Comparison of ENCODE assay signal across 19 cellular contexts in genomic region chr1:88311907-88312306, GRCh38.
A peak's percentile ranks its signal among the peaks of the same experiment; 100 is the strongest.
DNase-seq lines count a peak whose midpoint lies in the region; ATAC-seq, FAIRE-seq and TF ChIP-seq lines count a peak whose summit lies in the region.
"Had no signal": no experiment of that assay in that cellular context is flagged by ENCODE, and none has a peak within 500 bp of the region (broad histone marks: within the 10 kb centered on the region; RNA-seq: fewer than 3 reads in every experiment).

No MANE protein-coding gene starts in this region.

- WGBS in pancreas, 2 donors: 82 to 87% methylated on average over 2 of the region's 2 CpGs

- H3K27me3 ChIP-seq in MG63 (no peaks in the 10 kb centered on the region), colonic mucosa (no peaks in the 10 kb centered on the region), pancreas (no peaks in the 10 kb centered on the region)
- H3K27me3 ChIP-seq: BLaER1 treated with 17β-estradiol and CSF1 and Interleukin-3, amounts not matched to agents 10 nM and 100 nM; Peyer's patch had no signal

- no peak overlapping the region for H3K4me3 ChIP-seq in MG63
- H3K4me3 ChIP-seq in colonic mucosa: no peak overlapping the region
- no peak overlapping the region for H3K4me3 ChIP-seq in pancreas
- H3K4me3 ChIP-seq: BLaER1 treated with 17β-estradiol and CSF1 and Interleukin-3, amounts not matched to agents 10 nM and 100 nM; HAP-1; Peyer's patch had no signal

- H3K27ac ChIP-seq in colonic mucosa (peak overlapping the region; percentile 6), pancreas (no peak overlapping the region)
- H3K27ac ChIP-seq: BLaER1 treated with 17β-estradiol and CSF1 and Interleukin-3, amounts not matched to agents 10 nM and 100 nM; KMS-11 had no signal

- FAIRE-seq in pancreas (lab: Jason Lieb, UNC): no peak

- H3K4me1 ChIP-seq in colonic mucosa: no peaks in the 10 kb centered on the region
- no peaks in the 10 kb centered on the region for H3K4me1 ChIP-seq in pancreas
- H3K4me1 ChIP-seq: HAP-1, Peyer's patch had no signal

- ATAC-seq in pancreas (peak in 3 of 4 donors; percentile 48 to 66 (median 60)), GM19324 (IDR thresholded peaks at IDR 0.05; ENCODE audit: low FRiP score, unreplicated experiment) (no peak), GM21390 (IDR thresholded peaks at IDR 0.05; ENCODE audit: unreplicated experiment) (no peak)

- DNase-seq in COLO829 (ENCODE audit: low spot score) (peak; percentile 35), MG63 (peak; percentile 1), colonic mucosa (peak; percentile 35), pancreas (no peak), kidney glomerular epithelial cell (lab: John Stamatoyannopoulos, UW) (no peak)
- no peak for DNase-seq in stimulated activated CD4-positive, alpha-beta T cell treated with anti-CD3 and anti-CD28 coated beads, Interleukin-1b, Interleukin-23, amount 100 ng/mL, for 48 hours
- DNase-seq: DMS153, NCI-H1417, NCI-H2029, NCI-H2171 treated with DMSO at 0.1 percent for 48 hours, NCI-H510A, NCI-H82, SHP77 had no signal

- TF ChIP-seq CTCF in colonic mucosa (IDR thresholded peaks at IDR 0.05): no peak
- no peak for TF ChIP-seq CTCF in pancreas (IDR thresholded peaks at IDR 0.05)

- intact Hi-C loops in colonic mucosa (cut with DNase I): no loop called here
- intact Hi-C loops in pancreas (cut with DNase I): no loop called here

- H3K9ac ChIP-seq in colonic mucosa (ENCODE audit: low read depth in 2 of 2, low read length in 2 of 2): no peak overlapping the region
- H3K9ac ChIP-seq: BLaER1 treated with 17β-estradiol and CSF1 and Interleukin-3, amounts not matched to agents 10 nM and 100 nM; KMS-11 had no signal

- H3K9me3 ChIP-seq in MG63 (no peaks in the 10 kb centered on the region), colonic mucosa (no peaks in the 10 kb centered on the region), pancreas (no peaks in the 10 kb centered on the region)
- H3K9me3 ChIP-seq: HAP-1, Peyer's patch had no signal

- no peaks in the 10 kb centered on the region for H3K36me3 ChIP-seq in MG63
- H3K36me3 ChIP-seq in colonic mucosa: no peaks in the 10 kb centered on the region
- no peaks in the 10 kb centered on the region for H3K36me3 ChIP-seq in pancreas
- H3K36me3 ChIP-seq: BLaER1 treated with 17β-estradiol and CSF1 and Interleukin-3, amounts not matched to agents 10 nM and 100 nM; HAP-1; Peyer's patch had no signal

Comparison
In these comparisons a context has a peak if more than half of its experiments do, and no peak if none do; other contexts are left out.
1. DNase-seq: peak in COLO829 (single experiment), MG63 (single experiment) and colonic mucosa (single experiment); none in pancreas (0 of 6), stimulated activated CD4-positive, alpha-beta T cell treated with anti-CD3 and anti-CD28 coated beads, Interleukin-1b, Interleukin-23, amount 100 ng/mL, for 48 hours (single experiment) and kidney glomerular epithelial cell (single experiment).
2. ATAC-seq: peak in pancreas (3 of 4); none in GM19324 (single experiment) and GM21390 (single experiment).